In genomic region chr1:31216016-31216415, GRCh38 we compare ENCODE assay signal across 9 cellular contexts. TPM values are rescaled to one million over a fixed set of nuclear protein-coding genes. Genes with fewer than 3 reads are reported as not detected.
A peak's percentile ranks its signal among the peaks of the same experiment; 100 is the strongest.
DNase-seq lines count a peak whose midpoint lies in the region; ATAC-seq and TF ChIP-seq lines count a peak whose summit lies in the region.
"Had no signal": no experiment of that assay in that cellular context is flagged by ENCODE, and none has a peak within 500 bp of the region (broad histone marks: within the 10 kb centered on the region; RNA-seq: fewer than 3 reads in every experiment).

No MANE protein-coding gene starts in this region.

- H3K27me3 Mint-ChIP-seq in neural crest cell (ENCODE audit: low read depth) = no peaks in the 10 kb centered on the region
- H3K27me3 Mint-ChIP-seq in HFFc6 (ENCODE audit: insufficient read depth) = peaks cover 16% of the 10 kb centered on the region

- no peaks in the 10 kb centered on the region for H3K9me3 Mint-ChIP-seq in neural crest cell
- H3K9me3 Mint-ChIP-seq in HFFc6 = peaks cover 31% of the 10 kb centered on the region

- H3K4me3 Mint-ChIP-seq in neural crest cell (no peak overlapping the region), HFFc6 (no peak overlapping the region)

- TF ChIP-seq CTCF in neural crest cell (conservative IDR thresholded peaks at IDR 0.05) = no peak
- no peak for TF ChIP-seq CTCF in HFFc6 (IDR thresholded peaks at IDR 0.05)

- peaks cover 3% of the 10 kb centered on the region for H3K36me3 Mint-ChIP-seq in neural crest cell (ENCODE audit: low read depth)
- H3K36me3 Mint-ChIP-seq in HFFc6 (ENCODE audit: low read depth) = peaks cover 9% of the 10 kb centered on the region

- ATAC-seq in esophagus mucosa (peak; percentile 39), HG03135 (IDR thresholded peaks at IDR 0.05; ENCODE audit: unreplicated experiment) (no peak), HG02798 (IDR thresholded peaks at IDR 0.05; ENCODE audit: poor library complexity, unreplicated experiment) (no peak)

- DNase-seq in Daoy (ENCODE audit: low read depth) = peak; percentile 57
- peak; percentile 45 for DNase-seq in NCI-H510A treated with DMSO at 0.1 percent for 48 hours (lab: John Stamatoyannopoulos, UW)
- no peak for DNase-seq in neural crest cell (ENCODE audit: low read depth, low spot score)
- DNase-seq in HFFc6 = no peak
- DNase-seq in activated naive CD4-positive, alpha-beta T cell (lab: John Stamatoyannopoulos, UW) = no peak

- H3K4me1 Mint-ChIP-seq in neural crest cell = peaks cover 28% of the 10 kb centered on the region
- no peaks in the 10 kb centered on the region for H3K4me1 Mint-ChIP-seq in HFFc6 (ENCODE audit: low read depth)

- H3K27ac Mint-ChIP-seq in neural crest cell (ENCODE audit: unreplicated experiment) = peak overlapping the region; percentile 5
- no peak overlapping the region for H3K27ac Mint-ChIP-seq in HFFc6

RNA-seq across cellular contexts. Expression of gene NKAIN1, which starts 23.7 kb away (rescaled TPM):
- 0.27 and 0.63 TPM in 2 replicates for total RNA-seq in Daoy (2014; rRNA removed; shearing (Covaris generic))
- 0.92 TPM for total RNA-seq in esophagus mucosa
- total RNA-seq in neural crest cell = 73.2 and 79.7 TPM in 2 replicates
- not detected for total RNA-seq in HFFc6 (2021; fragmentation: NEBNext Ultra II Directional; extraction: Animal tissue kit (Norgen Biotek cat#: 25700))
- total RNA-seq: T-helper 1 cell treated with Interleukin-12 subunit alpha and Interleukin-12 subunit beta and Interleukin-4 antibody, amounts not matched to agents 30 ng/mL and 1 ng/mL, for 36 hours had no signal

Comparison
In these comparisons a context has a peak if more than half of its experiments do, and no peak if none do; other contexts are left out.
1. DNase-seq: peak in Daoy (single experiment) and NCI-H510A treated with DMSO at 0.1 percent for 48 hours (single experiment); none in neural crest cell (single experiment), HFFc6 (single experiment) and activated naive CD4-positive, alpha-beta T cell (0 of 4).
2. RNA of gene NKAIN1, which starts 23.7 kb away (total RNA-seq): 73.2 to 79.7 TPM in neural crest cell; 0.92 TPM in esophagus mucosa (single experiment), 0.27 to 0.63 TPM in Daoy and not detected in HFFc6; every median in the first group is over 10 times any median in the second.